ENCODE assay signal across 1 cellular context in the genomic region with DNA sequence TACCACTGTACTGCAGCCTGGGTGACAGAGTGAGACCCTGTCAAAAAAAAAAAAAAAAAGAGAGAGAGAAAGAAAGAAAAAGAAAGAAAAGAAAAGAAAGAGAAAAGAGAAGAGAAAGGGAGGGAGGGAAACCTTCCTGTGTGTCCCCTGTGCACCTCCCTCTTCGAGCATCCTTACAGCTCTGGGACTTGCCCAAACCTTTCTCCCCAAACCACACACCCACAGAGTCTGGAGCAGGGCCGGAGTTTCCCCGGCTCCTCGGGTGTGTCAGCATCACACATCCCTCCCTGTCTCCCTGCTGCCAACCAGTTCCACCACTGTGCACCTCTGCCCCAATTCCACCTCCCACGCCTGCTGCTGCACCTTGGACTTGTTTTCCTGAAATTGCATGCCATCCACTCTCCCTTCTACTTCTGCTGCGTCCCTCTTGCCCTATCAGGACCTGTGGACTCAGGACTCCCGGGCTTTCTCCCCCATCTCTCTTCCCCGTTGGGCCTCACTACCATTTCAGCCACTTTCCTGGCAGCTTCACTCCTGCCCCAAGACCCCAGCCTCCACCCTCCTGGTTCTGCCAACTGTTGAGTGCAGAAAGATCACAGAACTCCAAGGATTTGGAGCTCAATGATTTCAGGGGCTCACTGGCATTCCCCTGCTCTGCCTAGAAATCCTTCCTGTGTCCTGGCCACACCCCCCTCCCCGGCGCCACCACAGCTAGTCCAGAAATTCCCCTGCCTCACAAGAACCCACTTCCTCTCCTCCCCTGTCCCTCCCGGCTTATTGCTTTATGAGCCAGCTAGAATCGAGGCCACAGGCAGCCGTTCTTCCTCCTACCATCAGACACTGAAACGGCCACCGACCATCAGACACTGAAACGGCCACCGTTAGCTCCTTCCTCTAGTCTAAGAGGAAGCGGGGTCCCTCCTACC.
TF ChIP-seq lines count a peak whose summit lies in the region.

No MANE protein-coding gene starts in this region.

TF ChIP-seq in IMR-90, 13 proteins besides CTCF, POLR2A, EP300 and RAD21:
- TF ChIP-seq, protein P1, sequence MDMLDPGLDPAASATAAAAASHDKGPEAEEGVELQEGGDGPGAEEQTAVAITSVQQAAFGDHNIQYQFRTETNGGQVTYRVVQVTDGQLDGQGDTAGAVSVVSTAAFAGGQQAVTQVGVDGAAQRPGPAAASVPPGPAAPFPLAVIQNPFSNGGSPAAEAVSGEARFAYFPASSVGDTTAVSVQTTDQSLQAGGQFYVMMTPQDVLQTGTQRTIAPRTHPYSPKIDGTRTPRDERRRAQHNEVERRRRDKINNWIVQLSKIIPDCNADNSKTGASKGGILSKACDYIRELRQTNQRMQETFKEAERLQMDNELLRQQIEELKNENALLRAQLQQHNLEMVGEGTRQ (IDR thresholded peaks at IDR 0.05; ENCODE audit: low read depth, low read length) = no peak
- TF ChIP-seq BHLHE40 (IDR thresholded peaks at IDR 0.05; ENCODE audit: low read depth, low read length) = no peak
- no peak for TF ChIP-seq FOS (IDR thresholded peaks at IDR 0.05; ENCODE audit: low read depth, low read length)
- TF ChIP-seq MAFK (IDR thresholded peaks at IDR 0.05; ENCODE audit: low read depth, low read length) = no peak
- TF ChIP-seq MAZ (IDR thresholded peaks at IDR 0.05; ENCODE audit: borderline replicate concordance, low read depth, low read length) = no peak
- TF ChIP-seq, protein P2, sequence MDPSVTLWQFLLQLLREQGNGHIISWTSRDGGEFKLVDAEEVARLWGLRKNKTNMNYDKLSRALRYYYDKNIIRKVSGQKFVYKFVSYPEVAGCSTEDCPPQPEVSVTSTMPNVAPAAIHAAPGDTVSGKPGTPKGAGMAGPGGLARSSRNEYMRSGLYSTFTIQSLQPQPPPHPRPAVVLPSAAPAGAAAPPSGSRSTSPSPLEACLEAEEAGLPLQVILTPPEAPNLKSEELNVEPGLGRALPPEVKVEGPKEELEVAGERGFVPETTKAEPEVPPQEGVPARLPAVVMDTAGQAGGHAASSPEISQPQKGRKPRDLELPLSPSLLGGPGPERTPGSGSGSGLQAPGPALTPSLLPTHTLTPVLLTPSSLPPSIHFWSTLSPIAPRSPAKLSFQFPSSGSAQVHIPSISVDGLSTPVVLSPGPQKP (IDR thresholded peaks at IDR 0.05; ENCODE audit: borderline replicate concordance, low read depth, low read length) = no peak
- TF ChIP-seq RCOR1 (IDR thresholded peaks at IDR 0.05; ENCODE audit: insufficient replicate concordance, low read length) = no peak
- TF ChIP-seq MXI1 (IDR thresholded peaks at IDR 0.05; ENCODE audit: borderline replicate concordance, low read depth, low read length) = no peak
- TF ChIP-seq CEBPB (IDR thresholded peaks at IDR 0.05; ENCODE audit: low read depth, low read length) = no peak
- no peak for TF ChIP-seq RFX5 (IDR thresholded peaks at IDR 0.05; ENCODE audit: low read depth, low read length)
- TF ChIP-seq NFE2L2 (IDR thresholded peaks at IDR 0.05; ENCODE audit: low read depth, low read length) = no peak
